17 cellular contexts compared by ENCODE assay signal in genomic region chr10:30062582-30062981, GRCh38.
"Had no signal": no experiment of that assay in that cellular context is flagged by ENCODE, and none has a peak within 500 bp of the region (broad histone marks: within the 10 kb centered on the region; RNA-seq: fewer than 3 reads in every experiment).

No MANE protein-coding gene starts in this region.

- ATAC-seq: left ventricle myocardium superior; right cardiac atrium; stimulated activated naive CD8-positive, alpha-beta T cell treated with anti-CD3 and anti-CD28 coated beads, Interleukin-15, Interleukin-2, amounts not matched to agents 100 U/mL and 50 U/mL, for 24 hours had no signal

- H3K9me3 ChIP-seq: breast epithelium, prostate gland, suprapubic skin had no signal

- H3K27ac ChIP-seq: breast epithelium, prostate gland, suprapubic skin had no signal

- H3K36me3 Mint-ChIP-seq: activated naive CD8-positive, alpha-beta T cell treated with anti-CD3 and anti-CD28 coated beads, Interleukin-2, amount 10 ng/mL, durations not matched to agents 7 days and 5 days; memory B cell; type B pancreatic cell had no signal

- H3K4me3 ChIP-seq: breast epithelium, prostate gland, skin epidermis, suprapubic skin had no signal

- DNase-seq: activated CD4-positive, CD25-positive, alpha-beta regulatory T cell treated with anti-CD3 and anti-CD28 coated beads, Interleukin-2, amount 50 U/mL, for 72 hours; activated naive CD8-positive, alpha-beta T cell treated with anti-CD3 and anti-CD28 coated beads, Interleukin-2, amount 10 ng/mL, durations not matched to agents 7 days and 5 days; anterior cingulate cortex; hippocampal formation; kidney; left ventricle myocardium superior; occipital lobe; right cardiac atrium; stimulated activated naive CD8-positive, alpha-beta T cell treated with anti-CD3 and anti-CD28 coated beads, Interleukin-15, Interleukin-2, amounts not matched to agents 100 U/mL and 50 U/mL, for 24 hours had no signal

- H3K27ac Mint-ChIP-seq: activated naive CD8-positive, alpha-beta T cell treated with anti-CD3 and anti-CD28 coated beads, Interleukin-2, amount 10 ng/mL, durations not matched to agents 7 days and 5 days; activated T-helper 1 cell treated with anti-CD3 and anti-CD28 coated beads, Interleukin-12 subunit alpha, Interleukin-12 subunit beta, Interleukin-2, Interleukin-4 antibody, amounts not matched to agents 30 ng/mL and 10 ng/mL and 1 ng/mL, durations not matched to agents 14 hours and 24 hours and 36 hours; memory B cell; nephron; type B pancreatic cell had no signal

- H3K4me3 Mint-ChIP-seq: activated naive CD8-positive, alpha-beta T cell treated with anti-CD3 and anti-CD28 coated beads, Interleukin-2, amount 10 ng/mL, durations not matched to agents 7 days and 5 days; activated T-helper 1 cell treated with anti-CD3 and anti-CD28 coated beads, Interleukin-12 subunit alpha, Interleukin-12 subunit beta, Interleukin-2, Interleukin-4 antibody, amounts not matched to agents 30 ng/mL and 10 ng/mL and 1 ng/mL, durations not matched to agents 14 hours and 24 hours and 36 hours; memory B cell had no signal

- H3K27me3 ChIP-seq: breast epithelium had no signal

- H3K9me3 Mint-ChIP-seq: activated naive CD8-positive, alpha-beta T cell treated with anti-CD3 and anti-CD28 coated beads, Interleukin-2, amount 10 ng/mL, durations not matched to agents 7 days and 5 days; activated T-helper 1 cell treated with anti-CD3 and anti-CD28 coated beads, Interleukin-12 subunit alpha, Interleukin-12 subunit beta, Interleukin-2, Interleukin-4 antibody, amounts not matched to agents 30 ng/mL and 10 ng/mL and 1 ng/mL, durations not matched to agents 14 hours and 24 hours and 36 hours; memory B cell; nephron; type B pancreatic cell had no signal

- H3K4me1 ChIP-seq: breast epithelium, prostate gland had no signal

- H3K36me3 ChIP-seq: breast epithelium, prostate gland, suprapubic skin had no signal
